ENCODE assay signal across 8 cellular contexts in the genomic region with DNA sequence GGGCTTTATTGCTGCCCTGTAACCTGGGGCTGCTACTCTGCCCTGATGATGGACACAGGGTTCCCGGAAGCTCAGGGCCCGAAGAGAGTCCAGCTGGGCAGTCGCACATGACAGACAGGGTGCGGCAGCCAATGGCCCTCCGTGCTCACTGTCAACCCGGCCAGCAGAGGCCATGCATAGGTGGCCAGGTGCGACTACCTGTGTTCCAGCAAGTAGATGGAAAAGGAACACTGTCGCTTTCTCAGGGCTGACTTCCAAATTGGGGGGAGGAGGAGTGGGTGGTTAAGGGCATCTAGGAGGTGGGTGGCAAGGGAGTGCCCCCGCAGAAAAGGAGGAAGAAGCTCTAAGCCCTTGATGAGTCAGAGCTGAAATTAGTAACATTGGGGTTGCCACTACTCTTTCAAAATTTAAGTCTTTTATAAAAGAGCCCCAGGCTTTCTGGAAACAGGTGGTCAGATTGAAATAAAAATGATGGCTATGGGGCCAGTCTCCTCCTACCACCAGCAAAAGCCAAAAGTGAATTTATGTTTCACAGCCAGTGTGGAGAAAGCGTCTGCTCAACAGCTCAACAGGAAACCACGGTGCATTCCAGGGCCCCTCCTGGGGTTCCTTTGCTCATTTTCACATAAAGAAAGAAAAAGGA. TPM values are rescaled to one million over a fixed set of nuclear protein-coding genes. Genes with fewer than 3 reads are reported as not detected.
DNase-seq lines count a peak whose midpoint lies in the region; ATAC-seq and TF ChIP-seq lines count a peak whose summit lies in the region.

No MANE protein-coding gene starts in this region.

- H3K9me3 ChIP-seq in AG04450 (ENCODE audit: control insufficient read depth, insufficient read depth, low read length), result no peaks in the 10 kb centered on the region

- POLR2A ChIA-PET in AG04450 (lab: Yijun Ruan, JAX), result interaction anchor here (1.0 kb wide), 1 partner anchor 16 kb away, joined by 4 read pairs; no protein-coding TSS in a partner anchor

- DNase-seq in AG04450 (ENCODE audit: low read depth, low spot score) (peak; percentile 33), NAMALWA (ENCODE audit: low spot score) (peak; percentile 47), germinal center (ENCODE audit: low spot score) (peak; percentile 27), activated gamma-delta T cell (lab: John Stamatoyannopoulos, UW) (no peak), NCI-H774 (lab: John Stamatoyannopoulos, UW) (no peak)
- no peak for DNase-seq in activated CD4-positive, CD25-positive, alpha-beta regulatory T cell (lab: John Stamatoyannopoulos, UW)

- H3K27ac ChIP-seq in AG04450 (ENCODE audit: low read depth, low read length), result peak overlapping the region; percentile 21

- ATAC-seq in GM19395 (IDR thresholded peaks at IDR 0.05; ENCODE audit: unreplicated experiment), result peak; percentile 26
- no peak for ATAC-seq in GM21390 (IDR thresholded peaks at IDR 0.05; ENCODE audit: unreplicated experiment)

- no peak for TF ChIP-seq CTCF in AG04450 (IDR thresholded peaks at IDR 0.05; ENCODE audit: low read depth, low read length)

- H3K4me3 ChIP-seq in AG04450 (ENCODE audit: low read depth, low read length), result no peak overlapping the region

- no peaks in the 10 kb centered on the region for H3K27me3 ChIP-seq in AG04450 (ENCODE audit: control insufficient read depth, insufficient read depth, low read length)

- CTCF ChIA-PET in AG04450 (lab: Charles Lee), result no interaction called here

RNA-seq across cellular contexts. Expression of gene RAMACL, which starts 2.3 kb away (rescaled TPM):
- polyA plus RNA-seq in AG04450 (2011; rRNA removed), result 0.77 and 0.87 TPM in 2 replicates
- polyA minus RNA-seq in AG04450 (2011; rRNA and poly(A)+ RNA removed), result 2.8 and 3.5 TPM in 2 replicates

RNA-seq across cellular contexts. Expression of gene RPS6KA2, which starts 38.2 kb away (rescaled TPM):
- polyA plus RNA-seq in AG04450 (2011; rRNA removed), result 70.9 and 76.6 TPM in 2 replicates
- polyA minus RNA-seq in AG04450 (2011; rRNA and poly(A)+ RNA removed), result 86.5 and 107 TPM in 2 replicates

Comparison
In these comparisons a context has a peak if more than half of its experiments do, and no peak if none do; other contexts are left out.
1. DNase-seq: peak in AG04450 (single experiment), NAMALWA (single experiment) and germinal center (single experiment); none in activated gamma-delta T cell (single experiment), activated CD4-positive, CD25-positive, alpha-beta regulatory T cell (0 of 4) and NCI-H774 (single experiment).